Comparison of ENCODE assay signal across 23 cellular contexts in the genomic region with DNA sequence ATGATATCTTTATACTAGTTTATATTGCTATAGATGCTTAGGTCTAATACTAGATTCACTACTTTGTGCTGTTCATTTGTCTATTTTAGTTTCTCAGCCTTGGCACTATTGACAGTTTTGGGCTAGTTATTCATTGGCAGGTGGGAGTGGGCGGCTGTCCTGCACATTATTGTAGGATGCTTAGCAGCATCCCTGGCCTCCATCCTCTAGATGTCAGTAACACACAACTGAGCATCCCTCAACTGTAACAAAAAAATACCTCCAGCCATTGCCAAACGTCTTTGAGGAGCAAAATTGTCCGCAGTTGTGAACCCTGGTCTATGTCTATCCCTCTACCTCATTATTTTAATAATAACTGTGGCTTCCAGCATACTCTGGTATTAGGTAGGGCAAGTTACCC. TPM values are rescaled to one million over a fixed set of nuclear protein-coding genes. Genes with fewer than 3 reads are reported as not detected.
"Had no signal": no experiment of that assay in that cellular context is flagged by ENCODE, and none has a peak within 500 bp of the region (broad histone marks: within the 10 kb centered on the region; RNA-seq: fewer than 3 reads in every experiment).

No MANE protein-coding gene starts in this region.

- H3K4me3 ChIP-seq: adrenal gland, esophagus squamous epithelium, hepatocyte, lower lobe of right lung, spleen, upper lobe of right lung had no signal

- DNase-seq: activated CD4-positive, alpha-beta T cell treated with anti-CD3 and anti-CD28 coated beads for 1 hour; activated gamma-delta T cell; adrenal gland; effector CD8-positive, alpha-beta T cell; esophagus squamous epithelium; islet precursor cell; left colon; lower lobe of right lung; natural killer cell; nucleus accumbens; posterior cingulate gyrus; retina; spleen; stimulated activated CD4-positive, alpha-beta T cell treated with anti-CD3 and anti-CD28 coated beads, Interleukin-4, amount 100 ng/mL, for 4 hours; stimulated activated naive B cell treated with anti-CD40 and anti-IgM and Interleukin-4, amounts not matched to agents 10 μg/mL and 1 μg/mL and 100 μg/mL, for 72 hours; upper lobe of right lung had no signal

- FAIRE-seq: endothelial cell of umbilical vein had no signal

- H3K27ac Mint-ChIP-seq: activated naive CD4-positive, alpha-beta T cell treated with anti-CD3 and anti-CD28 coated beads, Interleukin-2, amount 50 U/mL, for 72 hours; dendritic cell treated with granulocyte-macrophage colony-stimulating factor and Interleukin-4, amounts not matched to agents 40 ng/mL and 50 ng/mL, for 4 days; natural killer cell; stimulated activated naive B cell treated with anti-CD40 and anti-IgM and Interleukin-4, amounts not matched to agents 10 μg/mL and 1 μg/mL and 100 μg/mL, for 72 hours had no signal

- H3K9me3 Mint-ChIP-seq: dendritic cell treated with granulocyte-macrophage colony-stimulating factor and Interleukin-4, amounts not matched to agents 40 ng/mL and 50 ng/mL, for 4 days had no signal

- H3K9me3 ChIP-seq: adrenal gland, esophagus squamous epithelium, lower lobe of right lung, spleen, upper lobe of right lung had no signal

- H3K27me3 ChIP-seq: adrenal gland, esophagus squamous epithelium, hepatocyte, spleen, upper lobe of right lung had no signal

- H3K36me3 Mint-ChIP-seq: activated naive CD4-positive, alpha-beta T cell treated with anti-CD3 and anti-CD28 coated beads, Interleukin-2, amount 50 U/mL, for 72 hours; natural killer cell; stimulated activated naive B cell treated with anti-CD40 and anti-IgM and Interleukin-4, amounts not matched to agents 10 μg/mL and 1 μg/mL and 100 μg/mL, for 72 hours had no signal

- ATAC-seq: activated naive CD4-positive, alpha-beta T cell treated with anti-CD3 and anti-CD28 coated beads, Interleukin-2, amount 50 U/mL, for 72 hours; left colon; lower lobe of right lung; natural killer cell; stimulated activated naive B cell treated with anti-CD40 and anti-IgM and Interleukin-4, amounts not matched to agents 10 μg/mL and 1 μg/mL and 100 μg/mL, for 72 hours; upper lobe of right lung had no signal

- H3K27ac ChIP-seq: adrenal gland, esophagus squamous epithelium, hepatocyte, lower lobe of right lung, spleen, upper lobe of right lung had no signal

- H3K4me1 Mint-ChIP-seq: natural killer cell; stimulated activated naive B cell treated with anti-CD40 and anti-IgM and Interleukin-4, amounts not matched to agents 10 μg/mL and 1 μg/mL and 100 μg/mL, for 72 hours had no signal

- H3K4me1 ChIP-seq: adrenal gland, esophagus squamous epithelium, lower lobe of right lung, spleen, upper lobe of right lung had no signal

- H3K4me3 Mint-ChIP-seq: dendritic cell treated with granulocyte-macrophage colony-stimulating factor and Interleukin-4, amounts not matched to agents 40 ng/mL and 50 ng/mL, for 4 days; natural killer cell; stimulated activated naive B cell treated with anti-CD40 and anti-IgM and Interleukin-4, amounts not matched to agents 10 μg/mL and 1 μg/mL and 100 μg/mL, for 72 hours had no signal

- H3K36me3 ChIP-seq: adrenal gland, esophagus squamous epithelium, lower lobe of right lung, spleen, upper lobe of right lung had no signal

RNA-seq across cellular contexts. Expression of a gene that starts 34.4 kb away (rescaled TPM):
- total RNA-seq: activated CD8-positive, alpha-beta memory T cell treated with anti-CD3 and anti-CD28 coated beads for 36 hours; activated naive CD4-positive, alpha-beta T cell treated with anti-CD3 and anti-CD28 coated beads, Interleukin-2, amount 50 U/mL, for 72 hours; chondrocyte; endothelial cell of umbilical vein; esophagus squamous epithelium; lower lobe of right lung; natural killer cell; T-helper 1 cell treated with Interleukin-12 subunit alpha and Interleukin-12 subunit beta and Interleukin-4 antibody, amounts not matched to agents 30 ng/mL and 1 ng/mL, for 36 hours; upper lobe of right lung had no signal
- polyA plus RNA-seq: endothelial cell of umbilical vein, hepatocyte had no signal
